In the genomic region with DNA sequence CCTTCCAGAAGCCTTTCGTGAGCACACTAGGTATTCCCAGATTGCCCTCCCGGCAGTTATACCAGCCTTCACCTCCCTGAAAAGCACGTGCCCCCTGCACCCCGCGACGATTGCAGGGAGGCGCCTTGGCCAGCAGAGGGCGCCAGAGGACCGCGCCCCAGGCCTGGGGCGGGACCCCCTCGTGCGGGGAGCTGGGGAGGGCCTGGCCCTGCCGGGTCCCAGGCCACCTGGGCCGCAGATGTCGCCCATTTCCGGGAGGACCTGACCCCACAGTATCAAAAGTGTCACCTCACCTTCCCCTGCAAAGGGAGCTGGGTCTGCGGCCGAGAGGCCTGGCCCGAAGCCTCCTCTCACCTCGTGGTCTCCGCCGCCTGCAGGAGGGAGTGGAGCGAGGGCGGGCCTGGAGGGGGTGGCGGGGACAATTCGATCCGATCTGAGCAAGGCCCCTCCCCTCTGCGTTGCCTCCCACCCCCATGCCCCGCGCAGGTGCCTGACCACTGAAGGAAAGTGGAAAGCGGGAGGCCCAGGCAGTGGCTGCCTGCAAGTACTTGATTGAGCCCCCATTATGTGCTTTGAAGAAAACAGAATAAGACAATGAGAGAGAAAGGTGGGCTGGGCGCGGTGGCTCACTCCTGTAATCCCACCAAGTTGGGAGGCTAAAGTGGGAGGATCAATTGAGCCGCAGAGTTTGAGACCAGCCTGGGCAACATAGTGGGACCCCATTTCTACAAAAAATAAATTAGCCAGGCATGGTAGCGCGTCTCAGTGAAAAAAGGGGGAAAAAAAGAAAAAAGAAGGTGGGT, we compare ENCODE assay signal across 1 cellular context.
A peak's percentile ranks its signal among the peaks of the same experiment; 100 is the strongest.
TF ChIP-seq lines count a peak whose summit lies in the region.

No MANE protein-coding gene starts in this region.

TF ChIP-seq in K562, 482 proteins besides CTCF, POLR2A, EP300 and RAD21 (continued from another document):
- TF ChIP-seq ZNF444 (CRISPR knock-in tag; IDR thresholded peaks at IDR 0.05) (no peak), ZNF408 (CRISPR knock-in tag; IDR thresholded peaks at IDR 0.05; ENCODE audit: low read depth) (no peak), TCF3 (CRISPR knock-in tag; IDR thresholded peaks at IDR 0.05) (no peak), RBM15 (IDR thresholded peaks at IDR 0.05; ENCODE audit: insufficient read depth, low read length) (no peak), IRF2 (CRISPR knock-in tag; IDR thresholded peaks at IDR 0.05) (no peak), RBM17 (IDR thresholded peaks at IDR 0.05; ENCODE audit: borderline replicate concordance, low read depth, low read length) (no peak), MTA2 (IDR thresholded peaks at IDR 0.05; ENCODE audit: low read depth) (no peak), ZNF518B (CRISPR knock-in tag; IDR thresholded peaks at IDR 0.05) (no peak), PHF21A (IDR thresholded peaks at IDR 0.05; ENCODE audit: borderline replicate concordance, low read depth) (peak; percentile 75), CBX2 (IDR thresholded peaks at IDR 0.05; ENCODE audit: insufficient read depth, low read length, poor library complexity, severe bottlenecking) (no peak), THAP7 (CRISPR knock-in tag; IDR thresholded peaks at IDR 0.05) (no peak), ZNF57 (CRISPR knock-in tag; IDR thresholded peaks at IDR 0.05) (no peak), ZNF717 (CRISPR knock-in tag; IDR thresholded peaks at IDR 0.05) (no peak), SUPT5H (IDR thresholded peaks at IDR 0.05) (no peak), ZNF395 (CRISPR knock-in tag; IDR thresholded peaks at IDR 0.05) (no peak), ZSCAN29 (IDR thresholded peaks at IDR 0.05) (no peak), ZBTB17 (CRISPR knock-in tag; IDR thresholded peaks at IDR 0.05) (0 out of 2 replicates have a peak, but pooled peaks have one; percentile 47), ZNF3 (CRISPR knock-in tag; IDR thresholded peaks at IDR 0.05) (no peak), RBM25 (IDR thresholded peaks at IDR 0.05; ENCODE audit: low read depth, low read length, severe bottlenecking) (no peak), PRMT5 (CRISPR knock-in tag; IDR thresholded peaks at IDR 0.05) (no peak), ZBTB8A (IDR thresholded peaks at IDR 0.05; ENCODE audit: partially characterized antibody) (no peak), POLR2B (IDR thresholded peaks at IDR 0.05; ENCODE audit: low read depth, partially characterized antibody) (no peak), NONO (IDR thresholded peaks at IDR 0.05; ENCODE audit: low read depth in 2 of 2, low read length in 1 of 2) (0 out of 4 replicates have a peak, but pooled peaks of 1 of the 2 experiments have one; percentile 61)
- TF ChIP-seq, protein P1, sequence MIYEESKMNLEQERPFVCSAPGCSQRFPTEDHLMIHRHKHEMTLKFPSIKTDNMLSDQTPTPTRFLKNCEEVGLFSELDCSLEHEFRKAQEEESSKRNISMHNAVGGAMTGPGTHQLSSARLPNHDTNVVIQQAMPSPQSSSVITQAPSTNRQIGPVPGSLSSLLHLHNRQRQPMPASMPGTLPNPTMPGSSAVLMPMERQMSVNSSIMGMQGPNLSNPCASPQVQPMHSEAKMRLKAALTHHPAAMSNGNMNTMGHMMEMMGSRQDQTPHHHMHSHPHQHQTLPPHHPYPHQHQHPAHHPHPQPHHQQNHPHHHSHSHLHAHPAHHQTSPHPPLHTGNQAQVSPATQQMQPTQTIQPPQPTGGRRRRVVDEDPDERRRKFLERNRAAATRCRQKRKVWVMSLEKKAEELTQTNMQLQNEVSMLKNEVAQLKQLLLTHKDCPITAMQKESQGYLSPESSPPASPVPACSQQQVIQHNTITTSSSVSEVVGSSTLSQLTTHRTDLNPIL (CRISPR knock-in tag; IDR thresholded peaks at IDR 0.05) = no peak
- TF ChIP-seq, protein P2, sequence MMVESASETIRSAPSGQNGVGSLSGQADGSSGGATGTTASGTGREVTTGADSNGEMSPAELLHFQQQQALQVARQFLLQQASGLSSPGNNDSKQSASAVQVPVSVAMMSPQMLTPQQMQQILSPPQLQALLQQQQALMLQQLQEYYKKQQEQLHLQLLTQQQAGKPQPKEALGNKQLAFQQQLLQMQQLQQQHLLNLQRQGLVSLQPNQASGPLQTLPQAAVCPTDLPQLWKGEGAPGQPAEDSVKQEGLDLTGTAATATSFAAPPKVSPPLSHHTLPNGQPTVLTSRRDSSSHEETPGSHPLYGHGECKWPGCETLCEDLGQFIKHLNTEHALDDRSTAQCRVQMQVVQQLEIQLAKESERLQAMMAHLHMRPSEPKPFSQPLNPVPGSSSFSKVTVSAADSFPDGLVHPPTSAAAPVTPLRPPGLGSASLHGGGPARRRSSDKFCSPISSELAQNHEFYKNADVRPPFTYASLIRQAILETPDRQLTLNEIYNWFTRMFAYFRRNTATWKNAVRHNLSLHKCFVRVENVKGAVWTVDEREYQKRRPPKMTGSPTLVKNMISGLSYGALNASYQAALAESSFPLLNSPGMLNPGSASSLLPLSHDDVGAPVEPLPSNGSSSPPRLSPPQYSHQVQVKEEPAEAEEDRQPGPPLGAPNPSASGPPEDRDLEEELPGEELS (CRISPR knock-in tag; IDR thresholded peaks at IDR 0.05; ENCODE audit: borderline replicate concordance) = no peak; the same call in 1 of the 2 replicates
